In genomic region chr2:144785253-144785652, GRCh38 we compare ENCODE assay signal across 23 cellular contexts.
"Had no signal": no experiment of that assay in that cellular context is flagged by ENCODE, and none has a peak within 500 bp of the region (broad histone marks: within the 10 kb centered on the region; RNA-seq: fewer than 3 reads in every experiment).

No MANE protein-coding gene starts in this region.

- H3K4me3 Mint-ChIP-seq: immature natural killer cell, mesothelial cell of epicardium, naive B cell had no signal

- H3K27me3 ChIP-seq: dorsolateral prefrontal cortex, esophagus muscularis mucosa, gastroesophageal sphincter, hepatocyte, left lung had no signal

- ATAC-seq: foreskin keratinocyte, gastroesophageal sphincter, left cardiac atrium, left lung, left ventricle myocardium superior, lower lobe of right lung, mucosa of descending colon had no signal

- H3K79me2 ChIP-seq: hepatocyte had no signal

- H3K9me3 ChIP-seq: gastroesophageal sphincter, left lung, lower lobe of right lung, mucosa of descending colon had no signal

- H3K27me3 Mint-ChIP-seq: naive B cell had no signal

- H3K4me2 ChIP-seq: hepatocyte had no signal

- H3K4me3 ChIP-seq: coronary artery, dorsolateral prefrontal cortex, esophagus muscularis mucosa, gastroesophageal sphincter, hepatocyte, left lung, lower lobe of right lung, mucosa of descending colon had no signal

- H3K4me1 ChIP-seq: esophagus muscularis mucosa, foreskin keratinocyte, gastroesophageal sphincter, left lung, lower lobe of right lung had no signal

- H2AFZ ChIP-seq: hepatocyte had no signal

- H3K36me3 ChIP-seq: esophagus muscularis mucosa, gastroesophageal sphincter, left lung, lower lobe of right lung had no signal

- DNase-seq: dermis blood vessel endothelial cell; dorsolateral prefrontal cortex; effector CD4-positive, alpha-beta T cell; effector memory CD4-positive, alpha-beta T cell; foreskin keratinocyte; hypothalamus; immature natural killer cell; islet precursor cell; left cardiac atrium; left lung; left ventricle myocardium superior; lower lobe of right lung; mesenchymal stem cell; naive B cell had no signal

- H3K4me1 Mint-ChIP-seq: immature natural killer cell, mesothelial cell of epicardium, naive B cell had no signal

- FAIRE-seq: colon, endothelial cell of umbilical vein, frontal cortex had no signal

- H3K27ac ChIP-seq: coronary artery, dorsolateral prefrontal cortex, esophagus muscularis mucosa, foreskin keratinocyte, gastroesophageal sphincter, hepatocyte, left lung, lower lobe of right lung had no signal

- H3K36me3 Mint-ChIP-seq: naive B cell had no signal

- H3K27ac Mint-ChIP-seq: immature natural killer cell, mesothelial cell of epicardium, naive B cell had no signal
